In the genomic region with DNA sequence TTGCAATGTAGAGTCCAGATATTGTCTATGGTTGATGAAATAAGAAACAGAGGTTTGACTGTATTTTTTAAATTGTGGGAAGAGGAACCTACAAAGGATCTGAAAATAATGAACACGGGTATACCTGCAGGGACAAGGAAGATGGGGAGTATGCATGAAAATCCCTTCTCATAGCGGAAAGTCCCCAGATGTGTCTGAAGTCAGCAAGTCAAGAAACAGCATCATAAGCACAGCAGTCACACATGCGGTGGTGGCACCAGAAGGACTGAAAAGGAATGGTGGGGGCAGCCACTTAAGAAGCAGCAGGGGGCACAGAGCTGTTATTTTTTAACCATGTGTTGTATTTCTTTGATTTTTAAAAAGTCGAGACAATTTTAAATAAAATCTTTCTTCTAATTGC, we compare ENCODE assay signal across 17 cellular contexts. TPM values are rescaled to one million over a fixed set of nuclear protein-coding genes. Genes with fewer than 3 reads are reported as not detected.
DNase-seq lines count a peak whose midpoint lies in the region; ATAC-seq and TF ChIP-seq lines count a peak whose summit lies in the region.
"Had no signal": no experiment of that assay in that cellular context is flagged by ENCODE, and none has a peak within 500 bp of the region (broad histone marks: within the 10 kb centered on the region; RNA-seq: fewer than 3 reads in every experiment).

No MANE protein-coding gene starts in this region.

- H3K4me3 ChIP-seq in GM12865 (ENCODE audit: low read depth, low read length) (no peak overlapping the region), KMS-11 (IDR thresholded peaks at IDR 0.05; ENCODE audit: insufficient read depth, low read depth, low read length) (no peak overlapping the region)
- H3K4me3 ChIP-seq: HAP-1, MG63 had no signal

- H3K27ac ChIP-seq in KMS-11: peak overlapping the region; percentile 86

- no peaks in the 10 kb centered on the region for H4K20me1 ChIP-seq in KMS-11 (ENCODE audit: insufficient read depth)

- peak overlapping the region; percentile 55 for H3K27ac Mint-ChIP-seq in activated CD8-positive, alpha-beta T cell treated with anti-CD3 and anti-CD28 coated beads for 36 hours
- no peak overlapping the region for H3K27ac Mint-ChIP-seq in activated CD8-positive, alpha-beta T cell treated with anti-CD3 and anti-CD28 coated beads, Interleukin-2, amount 10 ng/mL, durations not matched to agents 7 days and 5 days
- H3K27ac Mint-ChIP-seq in stimulated activated effector memory CD8-positive, alpha-beta T cell treated with anti-CD3 and anti-CD28 coated beads, Interleukin-12 subunit alpha, Interleukin-12 subunit beta, amount 100 ng/mL, for 72 hours: peak overlapping the region; percentile 81

- TF ChIP-seq CTCF in activated CD8-positive, alpha-beta T cell treated with anti-CD3 and anti-CD28 coated beads for 36 hours (IDR thresholded peaks at IDR 0.05): no peak
- TF ChIP-seq CTCF in GM12865 (IDR thresholded peaks at IDR 0.05; ENCODE audit: insufficient read depth, low read depth, low read length, missing control alignments) (no peak), KMS-11 (conservative IDR thresholded peaks at IDR 0.05; ENCODE audit: low read depth, low read length) (no peak)

- H2AFZ ChIP-seq in KMS-11 (ENCODE audit: low read depth): no peak overlapping the region

- no peaks in the 10 kb centered on the region for H3K27me3 ChIP-seq in KMS-11 (ENCODE audit: insufficient read depth, low read depth)
- H3K27me3 ChIP-seq: MG63 had no signal

- ATAC-seq in activated CD8-positive, alpha-beta T cell treated with anti-CD3 and anti-CD28 coated beads for 36 hours: no peak
- ATAC-seq in activated CD8-positive, alpha-beta T cell treated with anti-CD3 and anti-CD28 coated beads, Interleukin-2, amount 10 ng/mL, durations not matched to agents 7 days and 5 days: no peak
- ATAC-seq in stimulated activated effector memory CD8-positive, alpha-beta T cell treated with anti-CD3 and anti-CD28 coated beads, Interleukin-12 subunit alpha, Interleukin-12 subunit beta, amount 100 ng/mL, for 72 hours: no peak
- ATAC-seq in GM21447 (IDR thresholded peaks at IDR 0.05; ENCODE audit: unreplicated experiment): no peak
- ATAC-seq: HepG2 had no signal

- peak overlapping the region; percentile 88 for H3K4me2 ChIP-seq in KMS-11

- DNase-seq in activated CD8-positive, alpha-beta T cell treated with anti-CD3 and anti-CD28 coated beads for 36 hours: no peak
- DNase-seq in activated CD8-positive, alpha-beta T cell treated with anti-CD3 and anti-CD28 coated beads, Interleukin-2, amount 10 ng/mL, durations not matched to agents 7 days and 5 days: no peak
- DNase-seq in GM12865 (ENCODE audit: low read depth) (peak; percentile 53), DMS 273 (lab: John Stamatoyannopoulos, UW; ENCODE audit: unreplicated experiment) (no peak)
- DNase-seq in stimulated activated effector memory CD8-positive, alpha-beta T cell treated with anti-CD3 and anti-CD28 coated beads, Interleukin-12 subunit alpha, Interleukin-12 subunit beta, amount 100 ng/mL, for 72 hours (ENCODE audit: low spot score in 2 of 2): no peak
- DNase-seq: CD4-positive, CD25-positive, alpha-beta regulatory T cell; DMS79 treated with DMSO at 0.1 percent for 48 hours; MG63; NCI-H1092 treated with DMSO at 0.1 percent for 48 hours; NCI-H187; NCI-H510A; NCI-H82; SHP77 treated with DMSO at 0.1 percent for 48 hours had no signal

- H3K4me1 Mint-ChIP-seq in activated CD8-positive, alpha-beta T cell treated with anti-CD3 and anti-CD28 coated beads for 36 hours (ENCODE audit: low read depth): peaks cover 13% of the 10 kb centered on the region
- H3K4me1 Mint-ChIP-seq in activated CD8-positive, alpha-beta T cell treated with anti-CD3 and anti-CD28 coated beads, Interleukin-2, amount 10 ng/mL, durations not matched to agents 7 days and 5 days (ENCODE audit: low read depth): peaks cover 7% of the 10 kb centered on the region
- H3K4me1 Mint-ChIP-seq in stimulated activated effector memory CD8-positive, alpha-beta T cell treated with anti-CD3 and anti-CD28 coated beads, Interleukin-12 subunit alpha, Interleukin-12 subunit beta, amount 100 ng/mL, for 72 hours: peaks cover 18% of the 10 kb centered on the region

- POLR2A ChIA-PET in activated CD8-positive, alpha-beta T cell treated with anti-CD3 and anti-CD28 coated beads for 36 hours (lab: Charles Lee): interaction anchor here (1.6 kb wide), 1 partner anchor 9 kb away, joined by 6 read pairs; no protein-coding TSS in a partner anchor
- POLR2A ChIA-PET in activated CD8-positive, alpha-beta T cell treated with anti-CD3 and anti-CD28 coated beads, Interleukin-2, amount 10 ng/mL, durations not matched to agents 7 days and 5 days (lab: Charles Lee): no interaction called here

- H3K27me3 Mint-ChIP-seq in activated CD8-positive, alpha-beta T cell treated with anti-CD3 and anti-CD28 coated beads for 36 hours: no peaks in the 10 kb centered on the region
- no peaks in the 10 kb centered on the region for H3K27me3 Mint-ChIP-seq in activated CD8-positive, alpha-beta T cell treated with anti-CD3 and anti-CD28 coated beads, Interleukin-2, amount 10 ng/mL, durations not matched to agents 7 days and 5 days (ENCODE audit: low read depth)

- peak overlapping the region; percentile 50 for H3K9ac ChIP-seq in KMS-11

- H3K79me2 ChIP-seq in KMS-11 (ENCODE audit: insufficient read depth, low read depth): peaks cover 21% of the 10 kb centered on the region; the same call in 1 of the 2 replicates

- no peak overlapping the region for H3K4me3 Mint-ChIP-seq in activated CD8-positive, alpha-beta T cell treated with anti-CD3 and anti-CD28 coated beads for 36 hours
- H3K4me3 Mint-ChIP-seq in activated CD8-positive, alpha-beta T cell treated with anti-CD3 and anti-CD28 coated beads, Interleukin-2, amount 10 ng/mL, durations not matched to agents 7 days and 5 days: no peak overlapping the region
- H3K4me3 Mint-ChIP-seq in stimulated activated effector memory CD8-positive, alpha-beta T cell treated with anti-CD3 and anti-CD28 coated beads, Interleukin-12 subunit alpha, Interleukin-12 subunit beta, amount 100 ng/mL, for 72 hours: no peak overlapping the region

- H3K9me3 Mint-ChIP-seq in activated CD8-positive, alpha-beta T cell treated with anti-CD3 and anti-CD28 coated beads for 36 hours: no peaks in the 10 kb centered on the region
- no peaks in the 10 kb centered on the region for H3K9me3 Mint-ChIP-seq in activated CD8-positive, alpha-beta T cell treated with anti-CD3 and anti-CD28 coated beads, Interleukin-2, amount 10 ng/mL, durations not matched to agents 7 days and 5 days (ENCODE audit: insufficient read depth)
- H3K9me3 Mint-ChIP-seq in stimulated activated effector memory CD8-positive, alpha-beta T cell treated with anti-CD3 and anti-CD28 coated beads, Interleukin-12 subunit alpha, Interleukin-12 subunit beta, amount 100 ng/mL, for 72 hours: no peaks in the 10 kb centered on the region
- H3K9me3 Mint-ChIP-seq: CD4-positive, CD25-positive, alpha-beta regulatory T cell had no signal

- H3K36me3 ChIP-seq in KMS-11 (ENCODE audit: insufficient read depth): no peaks in the 10 kb centered on the region

- intact Hi-C loops in activated CD8-positive, alpha-beta T cell treated with anti-CD3 and anti-CD28 coated beads for 36 hours (cut with micrococcal nuclease): no loop called here

- H3K36me3 Mint-ChIP-seq in activated CD8-positive, alpha-beta T cell treated with anti-CD3 and anti-CD28 coated beads for 36 hours (ENCODE audit: low read depth): peaks cover 23% of the 10 kb centered on the region
- H3K36me3 Mint-ChIP-seq in activated CD8-positive, alpha-beta T cell treated with anti-CD3 and anti-CD28 coated beads, Interleukin-2, amount 10 ng/mL, durations not matched to agents 7 days and 5 days (ENCODE audit: low read depth): peaks cover 33% of the 10 kb centered on the region
- H3K36me3 Mint-ChIP-seq in stimulated activated effector memory CD8-positive, alpha-beta T cell treated with anti-CD3 and anti-CD28 coated beads, Interleukin-12 subunit alpha, Interleukin-12 subunit beta, amount 100 ng/mL, for 72 hours: peaks cover 63% of the 10 kb centered on the region

- peaks cover 70% of the 10 kb centered on the region for H3K4me1 ChIP-seq in KMS-11 (ENCODE audit: low read depth, poor library complexity, severe bottlenecking)

- CTCF ChIA-PET in activated CD8-positive, alpha-beta T cell treated with anti-CD3 and anti-CD28 coated beads for 36 hours (lab: Charles Lee): interaction anchor here (1.0 to 2.7 kb wide), 2 partner anchors 9 to 193 kb away, joined by 3 to 10 read pairs; no protein-coding TSS in a partner anchor
- CTCF ChIA-PET in activated CD8-positive, alpha-beta T cell treated with anti-CD3 and anti-CD28 coated beads, Interleukin-2, amount 10 ng/mL, durations not matched to agents 7 days and 5 days (lab: Charles Lee): interaction anchor here (0.7 kb wide), 1 partner anchor 152 kb away, joined by 3 read pairs; no protein-coding TSS in a partner anchor

RNA-seq across cellular contexts. Expression of a gene that starts 4.7 kb away (rescaled TPM):
- 10 to 100 TPM; 54.3 to 55.4 TPM for total RNA-seq in activated CD8-positive, alpha-beta T cell treated with anti-CD3 and anti-CD28 coated beads for 36 hours
- 10 to 100 TPM; 63.8 to 69.8 TPM for total RNA-seq in activated CD8-positive, alpha-beta T cell treated with anti-CD3 and anti-CD28 coated beads, Interleukin-2, amount 10 ng/mL, durations not matched to agents 7 days and 5 days

RNA-seq across cellular contexts. Expression of a gene that starts 5.0 kb away (rescaled TPM):
- 10 to 100 TPM; 34.4 to 35.0 TPM for total RNA-seq in activated CD8-positive, alpha-beta T cell treated with anti-CD3 and anti-CD28 coated beads for 36 hours
- total RNA-seq in activated CD8-positive, alpha-beta T cell treated with anti-CD3 and anti-CD28 coated beads, Interleukin-2, amount 10 ng/mL, durations not matched to agents 7 days and 5 days: 10 to 100 TPM; 28.8 to 31.3 TPM
